Comparison of ENCODE assay signal across 17 cellular contexts in the genomic region with DNA sequence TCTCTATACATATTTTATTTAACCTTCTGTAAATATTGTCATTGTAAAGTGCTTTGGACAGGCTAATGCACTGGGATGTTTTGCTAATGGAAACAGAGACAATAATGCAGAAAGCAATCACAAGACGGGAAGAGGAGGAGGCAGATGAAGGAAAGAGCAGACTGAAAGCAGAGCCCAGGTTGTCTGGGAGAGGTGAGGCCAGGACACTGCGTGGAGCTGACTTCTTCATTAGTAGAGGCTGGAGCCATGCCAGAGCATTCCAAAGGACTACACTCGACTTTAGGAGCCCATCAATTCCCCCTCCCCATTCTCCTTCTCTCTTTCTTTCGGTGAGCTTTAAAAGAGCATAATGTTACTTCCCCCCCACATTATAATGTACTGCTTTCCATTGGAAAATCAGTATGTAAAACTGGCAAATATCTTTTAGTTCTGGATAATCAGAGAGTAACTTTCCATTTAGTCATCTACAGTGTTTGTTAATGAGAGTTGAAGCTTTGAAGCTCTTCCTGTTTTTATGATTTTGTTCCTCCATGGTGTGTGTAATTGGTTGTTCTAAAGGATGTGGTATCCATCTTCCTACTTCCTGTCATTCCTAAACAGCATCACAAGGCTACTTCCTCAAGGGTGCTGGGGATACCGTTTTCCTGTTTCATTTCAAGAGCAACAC.
DNase-seq lines count a peak whose midpoint lies in the region; ATAC-seq lines count a peak whose summit lies in the region.
"Had no signal": no experiment of that assay in that cellular context is flagged by ENCODE, and none has a peak within 500 bp of the region (broad histone marks: within the 10 kb centered on the region; RNA-seq: fewer than 3 reads in every experiment).

No MANE protein-coding gene starts in this region.

- H3K36me3 ChIP-seq in mesodermal cell (ENCODE audit: control insufficient read depth, insufficient read depth, low read length), result no peaks in the 10 kb centered on the region
- H3K36me3 ChIP-seq: brain microvascular endothelial cell had no signal

- DNase-seq in right cardiac atrium, result peak in 1 of 3 donors; percentile 50
- no peak for DNase-seq in cardiac septum (ENCODE audit: low spot score)
- peak in 1 of 61 donors; percentile 5 for DNase-seq in caudate nucleus (lab: John Stamatoyannopoulos, UW)
- DNase-seq in HT-29 (ENCODE audit: low spot score), result no peak
- no peak for DNase-seq in AG20443 (ENCODE audit: low spot score)
- DNase-seq: activated CD8-positive, alpha-beta T cell treated with anti-CD3 and anti-CD28 coated beads for 36 hours; activated naive CD8-positive, alpha-beta T cell treated with anti-CD3 and anti-CD28 coated beads for 36 hours; activated T-cell treated with anti-CD3 and anti-CD28 coated beads, Interleukin-2, amount 50 U/mL, for 72 hours; brain microvascular endothelial cell; Caco-2; GOT3; NCI-H2081; stimulated activated naive CD8-positive, alpha-beta T cell treated with anti-CD3 and anti-CD28 coated beads, Interleukin-15, amount 100 ng/mL, for 72 hours had no signal

- H3K27me3 ChIP-seq in right cardiac atrium (ENCODE audit: control insufficient read depth, insufficient read depth), result no peaks in the 10 kb centered on the region
- H3K27me3 ChIP-seq: brain microvascular endothelial cell had no signal

- peak in 1 of 2 donors; percentile 45 for ATAC-seq in right cardiac atrium
- no peak for ATAC-seq in GM21825 (IDR thresholded peaks at IDR 0.05; ENCODE audit: unreplicated experiment)
- no peak for ATAC-seq in HG02759 (IDR thresholded peaks at IDR 0.05; ENCODE audit: unreplicated experiment)
- ATAC-seq: activated CD8-positive, alpha-beta T cell treated with anti-CD3 and anti-CD28 coated beads for 36 hours; activated T-cell treated with anti-CD3 and anti-CD28 coated beads, Interleukin-2, amount 50 U/mL, for 72 hours; stimulated activated naive CD8-positive, alpha-beta T cell treated with anti-CD3 and anti-CD28 coated beads, Interleukin-15, amount 100 ng/mL, for 72 hours had no signal

- intact Hi-C loops in right cardiac atrium (cut with DNase I), result loop anchor here in 1 of 4 donors (10.0 kb wide), 1 partner anchor 62 kb away; no protein-coding TSS in a partner anchor
- intact Hi-C loops in cardiac septum (cut with DNase I), result loop anchor here (5.0 kb wide), 1 partner anchor 735 kb away; no protein-coding TSS in a partner anchor

- no peak overlapping the region for H3K4me3 ChIP-seq in right cardiac atrium (ENCODE audit: low read length)
- no peak overlapping the region for H3K4me3 ChIP-seq in mesodermal cell (ENCODE audit: extremely low read depth, insufficient read depth, low read length, poor library complexity, severe bottlenecking)

- H3K4me1 ChIP-seq in right cardiac atrium (ENCODE audit: control insufficient read depth, insufficient read depth, low read length) (peaks cover 3% of the 10 kb centered on the region), mesodermal cell (ENCODE audit: control insufficient read depth, insufficient read depth, low read length, poor library complexity, severe bottlenecking) (no peaks in the 10 kb centered on the region)
- H3K4me1 ChIP-seq: Caco-2 had no signal

- H3K27ac ChIP-seq in right cardiac atrium (ENCODE audit: low read length) (peak overlapping the region; percentile 72), caudate nucleus (ENCODE audit: low read depth, low read length) (peak overlapping the region; percentile 89), mesodermal cell (ENCODE audit: low read depth, low read length, severe bottlenecking) (peak overlapping the region; percentile 63)
- H3K27ac ChIP-seq: brain microvascular endothelial cell, RWPE1 had no signal

- no peaks in the 10 kb centered on the region for H3K9me3 ChIP-seq in right cardiac atrium (ENCODE audit: control insufficient read depth, low read length)
- H3K9me3 ChIP-seq in mesodermal cell (ENCODE audit: control insufficient read depth, low read length), result no peaks in the 10 kb centered on the region
- H3K9me3 ChIP-seq: Caco-2 had no signal

- WGBS in right cardiac atrium, result 33% methylated on average over 5 of the region's 5 CpGs
- WGBS in mesodermal cell (ENCODE audit: insufficient coverage in 2 of 2), 2 experiments, result 78 to 88% methylated on average over 3 of the region's 5 CpGs
